9 cellular contexts compared by ENCODE assay signal in the genomic region with DNA sequence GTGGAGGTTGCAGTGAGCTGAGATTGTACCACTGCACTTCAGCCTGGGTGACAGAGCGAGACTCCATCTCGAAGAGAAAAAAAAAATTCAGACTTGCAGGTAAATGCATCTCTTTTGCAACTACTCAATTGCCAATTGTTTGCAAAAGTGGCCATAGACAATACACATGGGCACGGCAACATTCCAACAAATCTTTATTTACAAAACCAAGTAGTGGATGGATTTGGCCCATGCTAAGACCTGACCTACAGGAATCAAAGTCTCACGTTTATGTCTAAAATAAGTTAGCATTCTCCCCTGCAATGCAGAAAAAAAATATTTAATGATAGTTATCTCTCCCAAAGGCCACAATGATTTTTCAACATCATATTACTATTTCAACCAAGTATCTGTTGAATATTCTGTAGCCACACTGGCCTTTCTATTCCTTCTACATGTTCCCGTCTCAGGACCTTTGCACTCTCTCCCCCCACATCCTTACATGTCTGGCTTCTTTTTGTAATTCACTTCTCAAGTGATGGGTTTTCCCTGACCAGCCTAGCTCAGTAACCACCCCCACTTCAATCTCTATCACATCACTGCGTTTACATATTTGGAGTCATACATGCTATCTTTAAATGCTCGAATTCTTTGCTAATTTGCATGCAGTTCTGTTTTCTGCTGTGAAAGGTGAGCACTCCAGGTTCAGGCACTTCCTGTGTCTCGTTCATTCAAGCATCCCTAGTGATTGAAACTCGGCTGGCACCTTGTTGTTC. TPM values are rescaled to one million over a fixed set of nuclear protein-coding genes. Genes with fewer than 3 reads are reported as not detected.
DNase-seq lines count a peak whose midpoint lies in the region; ATAC-seq and TF ChIP-seq lines count a peak whose summit lies in the region.
"Had no signal": no experiment of that assay in that cellular context is flagged by ENCODE, and none has a peak within 500 bp of the region (broad histone marks: within the 10 kb centered on the region; RNA-seq: fewer than 3 reads in every experiment).

No MANE protein-coding gene starts in this region.

- ATAC-seq in GM18519 (IDR thresholded peaks at IDR 0.05; ENCODE audit: low FRiP score, unreplicated experiment), result peak; percentile 65
- peak; percentile 53 for ATAC-seq in GM21737 (IDR thresholded peaks at IDR 0.05; ENCODE audit: unreplicated experiment)
- ATAC-seq in memory B cell (ENCODE audit: low read depth), result peak; percentile 78
- no peak for ATAC-seq in body of pancreas

- H3K27ac ChIP-seq in Karpas-422 (ENCODE audit: low read length) (peak overlapping the region; percentile 92), body of pancreas (no peak overlapping the region)
- H3K27ac ChIP-seq: HL-60 had no signal

- H3K9me2 ChIP-seq in Karpas-422 (replicated peaks; ENCODE audit: insufficient read depth, low read length), result no peaks in the 10 kb centered on the region

- H3K4me2 ChIP-seq in Karpas-422 (ENCODE audit: low read depth, low read length, poor library complexity, severe bottlenecking), result peak overlapping the region; percentile 78

- H3K27me3 Mint-ChIP-seq in memory B cell, result no peaks in the 10 kb centered on the region

- no peak for TF ChIP-seq CTCF in body of pancreas (IDR thresholded peaks at IDR 0.05)

- H3K4me3 Mint-ChIP-seq in memory B cell, result peak overlapping the region; percentile 69

- H3K27me3 ChIP-seq in Karpas-422 (ENCODE audit: low read length), result no peaks in the 10 kb centered on the region
- H3K27me3 ChIP-seq in body of pancreas, result no peaks in the 10 kb centered on the region

- H2AFZ ChIP-seq in Karpas-422 (ENCODE audit: low read length), result no peak overlapping the region

- H3K4me1 ChIP-seq in Karpas-422 (ENCODE audit: low read length) (peaks cover 72% of the 10 kb centered on the region), body of pancreas (no peaks in the 10 kb centered on the region)

- peak overlapping the region; percentile 56 for H3K4me3 ChIP-seq in Karpas-422 (ENCODE audit: low read length)
- no peak overlapping the region for H3K4me3 ChIP-seq in body of pancreas

- H3K9ac ChIP-seq in Karpas-422 (ENCODE audit: low read length), result peak overlapping the region; percentile 47

- intact Hi-C loops in body of pancreas (cut with DNase I), result no loop called here

- peaks cover 88% of the 10 kb centered on the region for H3K79me2 ChIP-seq in Karpas-422 (ENCODE audit: low read length)

- H3K4me1 Mint-ChIP-seq in memory B cell, result peaks cover 40% of the 10 kb centered on the region

- no peak for TF ChIP-seq POLR2A in body of pancreas (IDR thresholded peaks at IDR 0.05)

- H3K27ac Mint-ChIP-seq in memory B cell, result peak overlapping the region; percentile 98

- DNase-seq in Karpas-422, result peak; percentile 95
- peak in 1 of 2 donors; percentile 78 for DNase-seq in memory B cell (ENCODE audit: low spot score in 2 of 2)
- DNase-seq in COLO668 (lab: John Stamatoyannopoulos, UW; ENCODE audit: unreplicated experiment), result no peak
- no peak for DNase-seq in AML-193 (lab: John Stamatoyannopoulos, UW)
- no peak for DNase-seq in NCI-H187 (lab: John Stamatoyannopoulos, UW)
- no peak for DNase-seq in body of pancreas

- WGBS in body of pancreas, 2 donors, result 71 to 78% methylated on average over 9 of the region's 9 CpGs

- peaks cover 8% of the 10 kb centered on the region; the same call in 1 of the 2 replicates for H4K20me1 ChIP-seq in Karpas-422 (ENCODE audit: insufficient read depth, low read depth, low read length)

- H3K36me3 ChIP-seq in Karpas-422 (ENCODE audit: insufficient read depth, low read length), result peaks cover 7% of the 10 kb centered on the region
- no peaks in the 10 kb centered on the region for H3K36me3 ChIP-seq in body of pancreas (replicated peaks in 1 of 2; ENCODE audit: insufficient read depth in 1 of 2, low read depth in 2 of 2)

- peaks cover 18% of the 10 kb centered on the region for H3K36me3 Mint-ChIP-seq in memory B cell

- H3K9me3 Mint-ChIP-seq in memory B cell, result no peaks in the 10 kb centered on the region

- no peaks in the 10 kb centered on the region for H3K9me3 ChIP-seq in Karpas-422 (ENCODE audit: low read length)
- no peaks in the 10 kb centered on the region for H3K9me3 ChIP-seq in body of pancreas

RNA-seq across cellular contexts. Expression of a gene that starts 54.2 kb away (rescaled TPM):
- total RNA-seq in Karpas-422 (2014; rRNA removed; shearing (Covaris generic); ENCODE audit: low replicate concordance), result 205 and 280 TPM in 2 replicates
- 10 to 100 TPM; 17.1 to 17.9 TPM for total RNA-seq in body of pancreas

Comparison
In these comparisons a context has a peak if more than half of its experiments do, and no peak if none do; other contexts are left out.
1. RNA of a gene that starts 54.2 kb away (total RNA-seq): 205 to 280 TPM in Karpas-422; 17.1 to 17.9 TPM in body of pancreas; every median in the first group is over 10 times any median in the second.